Comparison of ENCODE assay signal across 1 cellular context in the genomic region with DNA sequence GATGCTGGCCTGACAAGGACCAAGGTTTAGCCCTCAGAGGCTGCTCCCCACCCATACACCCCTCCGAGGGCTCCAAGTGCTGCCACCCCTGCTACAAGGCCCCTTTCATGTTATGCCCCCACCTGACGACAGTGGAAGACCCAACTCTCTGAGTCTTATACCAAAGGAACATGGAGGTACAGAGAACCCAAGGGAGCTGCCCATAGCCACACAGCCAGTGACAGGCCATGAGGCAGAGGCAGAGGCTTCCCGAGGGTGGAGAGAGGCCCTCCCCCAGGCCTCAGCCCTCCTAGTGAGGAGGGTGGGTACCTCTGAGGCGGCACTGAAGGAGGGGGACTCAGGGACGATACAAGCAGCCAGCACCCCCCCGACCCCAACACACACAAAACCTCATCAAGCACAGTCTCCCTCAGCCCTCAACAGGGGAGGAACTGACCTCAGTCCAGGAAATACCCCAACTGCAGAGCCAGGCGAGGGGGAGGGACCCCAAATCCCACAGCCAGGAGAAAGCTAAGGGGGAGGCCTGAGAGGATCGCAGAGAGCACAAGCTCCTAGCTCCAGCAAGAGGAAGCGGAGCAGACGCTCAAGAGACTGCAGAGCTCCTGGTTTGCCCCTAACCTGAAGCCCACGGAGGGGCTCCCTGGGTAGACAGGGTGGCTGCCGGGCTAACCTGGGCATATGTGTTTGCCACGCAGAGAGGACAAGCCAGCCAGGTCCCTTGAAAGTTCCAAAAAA.
TF ChIP-seq lines count a peak whose summit lies in the region.

No MANE protein-coding gene starts in this region.

TF ChIP-seq in K562, 482 proteins besides CTCF, POLR2A, EP300 and RAD21:
- TF ChIP-seq NONO (IDR thresholded peaks at IDR 0.05; ENCODE audit: low read depth in 2 of 2, low read length in 1 of 2) (no peak), ETV1 (tag; conservative IDR thresholded peaks at IDR 0.05; ENCODE audit: low read depth) (no peak), YBX1 (IDR thresholded peaks at IDR 0.05) (no peak), ZNF121 (CRISPR knock-in tag; conservative IDR thresholded peaks at IDR 0.05) (no peak), MTA2 (IDR thresholded peaks at IDR 0.05; ENCODE audit: low read depth) (no peak), CREB1 (IDR thresholded peaks at IDR 0.05) (no peak), CREB1 (CRISPR knock-in tag; IDR thresholded peaks at IDR 0.05) (no peak)
- TF ChIP-seq, protein P1, sequence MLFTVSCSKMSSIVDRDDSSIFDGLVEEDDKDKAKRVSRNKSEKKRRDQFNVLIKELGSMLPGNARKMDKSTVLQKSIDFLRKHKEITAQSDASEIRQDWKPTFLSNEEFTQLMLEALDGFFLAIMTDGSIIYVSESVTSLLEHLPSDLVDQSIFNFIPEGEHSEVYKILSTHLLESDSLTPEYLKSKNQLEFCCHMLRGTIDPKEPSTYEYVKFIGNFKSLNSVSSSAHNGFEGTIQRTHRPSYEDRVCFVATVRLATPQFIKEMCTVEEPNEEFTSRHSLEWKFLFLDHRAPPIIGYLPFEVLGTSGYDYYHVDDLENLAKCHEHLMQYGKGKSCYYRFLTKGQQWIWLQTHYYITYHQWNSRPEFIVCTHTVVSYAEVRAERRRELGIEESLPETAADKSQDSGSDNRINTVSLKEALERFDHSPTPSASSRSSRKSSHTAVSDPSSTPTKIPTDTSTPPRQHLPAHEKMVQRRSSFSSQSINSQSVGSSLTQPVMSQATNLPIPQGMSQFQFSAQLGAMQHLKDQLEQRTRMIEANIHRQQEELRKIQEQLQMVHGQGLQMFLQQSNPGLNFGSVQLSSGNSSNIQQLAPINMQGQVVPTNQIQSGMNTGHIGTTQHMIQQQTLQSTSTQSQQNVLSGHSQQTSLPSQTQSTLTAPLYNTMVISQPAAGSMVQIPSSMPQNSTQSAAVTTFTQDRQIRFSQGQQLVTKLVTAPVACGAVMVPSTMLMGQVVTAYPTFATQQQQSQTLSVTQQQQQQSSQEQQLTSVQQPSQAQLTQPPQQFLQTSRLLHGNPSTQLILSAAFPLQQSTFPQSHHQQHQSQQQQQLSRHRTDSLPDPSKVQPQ (CRISPR knock-in tag; IDR thresholded peaks at IDR 0.05; ENCODE audit: borderline replicate concordance), result no peak
- TF ChIP-seq, protein P2, sequence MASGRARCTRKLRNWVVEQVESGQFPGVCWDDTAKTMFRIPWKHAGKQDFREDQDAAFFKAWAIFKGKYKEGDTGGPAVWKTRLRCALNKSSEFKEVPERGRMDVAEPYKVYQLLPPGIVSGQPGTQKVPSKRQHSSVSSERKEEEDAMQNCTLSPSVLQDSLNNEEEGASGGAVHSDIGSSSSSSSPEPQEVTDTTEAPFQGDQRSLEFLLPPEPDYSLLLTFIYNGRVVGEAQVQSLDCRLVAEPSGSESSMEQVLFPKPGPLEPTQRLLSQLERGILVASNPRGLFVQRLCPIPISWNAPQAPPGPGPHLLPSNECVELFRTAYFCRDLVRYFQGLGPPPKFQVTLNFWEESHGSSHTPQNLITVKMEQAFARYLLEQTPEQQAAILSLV (tag; IDR thresholded peaks at IDR 0.05), result no peak
- TF ChIP-seq, protein P3, sequence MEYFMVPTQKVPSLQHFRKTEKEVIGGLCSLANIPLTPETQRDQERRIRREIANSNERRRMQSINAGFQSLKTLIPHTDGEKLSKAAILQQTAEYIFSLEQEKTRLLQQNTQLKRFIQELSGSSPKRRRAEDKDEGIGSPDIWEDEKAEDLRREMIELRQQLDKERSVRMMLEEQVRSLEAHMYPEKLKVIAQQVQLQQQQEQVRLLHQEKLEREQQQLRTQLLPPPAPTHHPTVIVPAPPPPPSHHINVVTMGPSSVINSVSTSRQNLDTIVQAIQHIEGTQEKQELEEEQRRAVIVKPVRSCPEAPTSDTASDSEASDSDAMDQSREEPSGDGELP (CRISPR knock-in tag; IDR thresholded peaks at IDR 0.05; ENCODE audit: borderline replicate concordance), result no peak
